ENCODE assay signal across 9 cellular contexts in the genomic region with DNA sequence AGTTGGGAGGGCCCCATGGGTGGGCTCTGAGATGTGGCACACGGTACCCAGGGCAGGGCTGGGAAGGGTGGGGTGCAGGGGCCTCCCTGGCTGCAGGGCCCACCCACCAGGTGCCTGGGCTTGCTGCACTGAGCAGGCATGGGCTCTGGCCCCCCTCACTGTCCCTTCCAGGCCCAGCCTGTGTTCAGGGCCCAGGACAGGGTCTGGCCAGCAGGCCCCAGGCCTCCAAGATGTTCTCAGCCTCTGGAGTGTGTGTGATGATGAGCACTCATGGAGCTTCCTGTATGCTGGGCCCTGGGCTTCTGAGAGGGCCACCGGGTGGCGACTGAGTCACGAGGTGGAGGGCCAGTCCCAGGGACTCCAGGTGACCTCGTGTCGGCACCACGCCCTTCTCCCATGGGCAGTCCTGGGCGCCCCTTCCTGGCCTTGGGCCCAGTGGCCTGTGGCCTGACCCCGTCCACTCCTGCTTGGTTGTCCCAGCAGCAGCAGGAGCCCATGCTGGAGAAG. TPM values are rescaled to one million over a fixed set of nuclear protein-coding genes. Genes with fewer than 3 reads are reported as not detected.
A peak's percentile ranks its signal among the peaks of the same experiment; 100 is the strongest.
DNase-seq lines count a peak whose midpoint lies in the region; ATAC-seq and TF ChIP-seq lines count a peak whose summit lies in the region.
"Had no signal": no experiment of that assay in that cellular context is flagged by ENCODE, and none has a peak within 500 bp of the region (broad histone marks: within the 10 kb centered on the region; RNA-seq: fewer than 3 reads in every experiment).

No MANE protein-coding gene starts in this region.

- TF ChIP-seq CTCF in type B pancreatic cell (conservative IDR thresholded peaks at IDR 0.05) = no peak

- H3K9me3 Mint-ChIP-seq in activated naive CD8-positive, alpha-beta T cell (ENCODE audit: low read depth) = no peaks in the 10 kb centered on the region
- H3K9me3 Mint-ChIP-seq in type B pancreatic cell = no peaks in the 10 kb centered on the region

- in situ Hi-C loops in KBM-7 (cut with MboI; ENCODE audit: low pct_unique_long_range_greater_than_20kb, low sequenced_read_pairs) = no loop called here

- peak overlapping the region; percentile 82 for H3K27ac Mint-ChIP-seq in activated naive CD8-positive, alpha-beta T cell
- H3K27ac Mint-ChIP-seq in type B pancreatic cell = peak overlapping the region; percentile 43

- ATAC-seq in HG03135 (IDR thresholded peaks at IDR 0.05; ENCODE audit: unreplicated experiment) (peak; percentile 17), left lobe of liver (peak; percentile 55), HG03045 (IDR thresholded peaks at IDR 0.05; ENCODE audit: unreplicated experiment) (no peak)

- no peaks in the 10 kb centered on the region for H3K36me3 Mint-ChIP-seq in activated naive CD8-positive, alpha-beta T cell
- no peaks in the 10 kb centered on the region for H3K36me3 Mint-ChIP-seq in type B pancreatic cell

- DNase-seq in EL = peak; percentile 32
- peak; percentile 91 for DNase-seq in left lobe of liver (ENCODE audit: low spot score)
- no peak for DNase-seq in type B pancreatic cell (ENCODE audit: extremely low spot score, unreplicated experiment)
- no peak for DNase-seq in ecto neural progenitor cell (ENCODE audit: low spot score)
- DNase-seq in KBM-7 = no peak

- no peaks in the 10 kb centered on the region for H3K27me3 Mint-ChIP-seq in activated naive CD8-positive, alpha-beta T cell
- H3K27me3 Mint-ChIP-seq in type B pancreatic cell = no peaks in the 10 kb centered on the region

- H3K4me3 Mint-ChIP-seq in activated naive CD8-positive, alpha-beta T cell = peak overlapping the region; percentile 94
- peak overlapping the region; percentile 83 for H3K4me3 Mint-ChIP-seq in type B pancreatic cell

- H3K4me1 Mint-ChIP-seq in activated naive CD8-positive, alpha-beta T cell (ENCODE audit: low read depth) = peaks cover 22% of the 10 kb centered on the region
- H3K4me1 Mint-ChIP-seq in type B pancreatic cell (ENCODE audit: unreplicated experiment) = peaks cover 34% of the 10 kb centered on the region

RNA-seq across cellular contexts. Expression of gene CCDC188, which starts 55.9 kb away (rescaled TPM):
- total RNA-seq in left lobe of liver (not detected), type B pancreatic cell (ENCODE audit: low replicate concordance) (2.6 and 4.3 TPM in 2 replicates)
- total RNA-seq: RPMI7951 had no signal

Comparison
In these comparisons a context has a peak if more than half of its experiments do, and no peak if none do; other contexts are left out.
1. DNase-seq: peak in EL (single experiment) and left lobe of liver (single experiment); none in type B pancreatic cell (single experiment), ecto neural progenitor cell (single experiment) and KBM-7 (single experiment).